Comparison of ENCODE assay signal across 8 cellular contexts in the genomic region with DNA sequence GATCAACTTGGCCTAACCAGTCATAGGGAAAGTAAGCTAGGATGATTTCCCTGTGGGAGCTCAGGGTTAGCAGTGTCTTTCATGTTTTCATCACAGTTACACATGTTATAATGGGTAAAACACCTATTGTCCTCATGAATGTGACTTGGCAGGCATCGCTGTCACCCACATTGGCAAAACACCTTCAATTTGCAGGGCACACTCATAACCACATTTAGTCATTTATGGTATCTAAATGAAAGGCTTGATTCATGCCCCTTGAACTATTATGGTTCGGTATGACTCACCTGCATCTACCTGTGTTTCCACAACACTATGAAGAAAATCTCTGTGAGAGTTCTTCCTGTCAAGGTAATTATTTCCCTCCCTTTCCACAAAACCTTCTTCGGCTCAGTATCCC. TPM values are rescaled to one million over a fixed set of nuclear protein-coding genes. Genes with fewer than 3 reads are reported as not detected.
DNase-seq lines count a peak whose midpoint lies in the region; ATAC-seq, FAIRE-seq and TF ChIP-seq lines count a peak whose summit lies in the region.

No MANE protein-coding gene starts in this region.

- SMC1A ChIA-PET in GM12878 (lab: Charles Lee; ENCODE audit: uncharacterized antibody, unreplicated experiment) = interaction anchor here (0.6 to 5.0 kb wide), 21 partner anchors 8 to 299 kb away, joined by 3 to 91 read pairs (median 6); a partner anchor contains a TSS

- in situ Hi-C loops in GM12878 (cut with MboI) = loop anchor here (5.0 kb wide), 1 partner anchor 86 kb away; no protein-coding TSS in a partner anchor

- no peak for TF ChIP-seq POLR2A in GM12878 (IDR thresholded peaks at IDR 0.05; ENCODE audit: low read depth, low read length)

- H3K4me1 ChIP-seq in GM12878 (ENCODE audit: control insufficient read depth, insufficient read depth, low read length) (peaks cover 59% of the 10 kb centered on the region), aorta (ENCODE audit: control insufficient read depth in 1 of 2, insufficient read depth in 2 of 2, low read length in 2 of 2) (peaks cover 4 to 19% of the 10 kb centered on the region in 2 donors)

- no peaks in the 10 kb centered on the region for H3K9me3 Mint-ChIP-seq in natural killer cell treated with Interleukin-12 subunit alpha and Interleukin-12 subunit beta and Interleukin-15 and Interleukin-18, amount 100 ng/mL, for 72 hours
- H3K9me3 Mint-ChIP-seq in natural killer cell = no peaks in the 10 kb centered on the region

- RAD21 ChIA-PET in GM12878 (lab: Charles Lee; ENCODE audit: unreplicated experiment) = interaction anchor here (0.7 to 5.3 kb wide), 18 partner anchors 7 to 207 kb away, joined by 3 to 102 read pairs (median 8); a partner anchor contains a TSS

- H3K27ac Mint-ChIP-seq in natural killer cell treated with Interleukin-12 subunit alpha and Interleukin-12 subunit beta and Interleukin-15 and Interleukin-18, amount 100 ng/mL, for 72 hours = no peak overlapping the region
- H3K27ac Mint-ChIP-seq in natural killer cell = no peak overlapping the region

- H3K9ac ChIP-seq in GM12878 (ENCODE audit: control insufficient read depth, insufficient read depth, low read length) = no peak overlapping the region

- no TSS peak for BruUV-seq in GM12878 (replicated peaks; lab: Mats Ljungman, UMichigan)

- POLR2A ChIA-PET in GM12878 (lab: Charles Lee) = interaction anchor here (0.6 to 5.3 kb wide), 10 partner anchors 48 to 536 kb away, joined by 4 to 40 read pairs (median 4); a partner anchor contains a TSS

- H3K79me2 ChIP-seq in GM12878 (ENCODE audit: control insufficient read depth, insufficient read depth, low read length) = peaks cover 1% of the 10 kb centered on the region; the same call in 1 of the 2 replicates

- H3K4me3 ChIP-seq in GM12878 (peak overlapping the region; percentile 9; the same call in 1 of the 2 replicates), aorta (ENCODE audit: low read length in 2 of 2) (no peak overlapping the region)

- WGBS in GM12878 (ENCODE audit: insufficient coverage, insufficient replicate concordance, low lambda C conversion rate, missing lambda C conversion rate) = 29% methylated on average over 3 of the region's 3 CpGs
- 69 to 78% methylated on average over 3 of the region's 3 CpGs for WGBS in aorta, 2 donors

- H3K36me3 ChIP-seq in GM12878 (ENCODE audit: control insufficient read depth in 2 of 2, insufficient read depth in 2 of 2, low read length in 1 of 2) (no peaks in the 10 kb centered on the region), aorta (ENCODE audit: control insufficient read depth in 1 of 2, insufficient read depth in 2 of 2, low read length in 1 of 2) (no peaks in the 10 kb centered on the region)

- CTCF ChIA-PET in GM12878 (lab: Yijun Ruan, JAX) = interaction anchor here (0.6 to 7.8 kb wide), 32 partner anchors 7 to 357 kb away, joined by 3 to 183 read pairs (median 5); a partner anchor contains a TSS

- FAIRE-seq in GM12878 (lab: Jason Lieb, UNC) (peak; percentile 92), urothelium cell line (lab: Jason Lieb, UNC) (no peak)

- no peak overlapping the region; the same call in 1 of the 2 replicates for H2AFZ ChIP-seq in GM12878 (ENCODE audit: control insufficient read depth, low read depth, low read length)

- TF ChIP-seq CTCF in natural killer cell (IDR thresholded peaks at IDR 0.05) = no peak
- no peak for TF ChIP-seq CTCF in GM12878 (IDR thresholded peaks at IDR 0.05 in 2 of 3, conservative IDR thresholded peaks at IDR 0.05 in 1 of 3; ENCODE audit: control insufficient read depth in 2 of 3, extremely low read depth in 1 of 3, insufficient read depth in 1 of 3, low read depth in 3 of 3, low read length in 3 of 3)

- H3K27me3 Mint-ChIP-seq in natural killer cell treated with Interleukin-12 subunit alpha and Interleukin-12 subunit beta and Interleukin-15 and Interleukin-18, amount 100 ng/mL, for 72 hours = peaks cover 15 to 29% of the 10 kb centered on the region in 2 donors
- peaks cover 0 to 10% of the 10 kb centered on the region in 2 donors for H3K27me3 Mint-ChIP-seq in natural killer cell (ENCODE audit: low read depth in 2 of 2)

- DNase-seq in natural killer cell treated with Interleukin-12 subunit alpha and Interleukin-12 subunit beta and Interleukin-15 and Interleukin-18, amount 100 ng/mL, for 72 hours (ENCODE audit: low spot score) = no peak
- DNase-seq in natural killer cell (no peak), GM12878 (ENCODE audit: low read depth, low spot score) (peak; percentile 89), urothelium cell line (ENCODE audit: low spot score) (peak; percentile 1), aorta (no peak), DMS79 (lab: John Stamatoyannopoulos, UW) (no peak), nucleus accumbens (lab: John Stamatoyannopoulos, UW) (no peak)

- no peak for TF ChIP-seq RAD21 in GM12878 (IDR thresholded peaks at IDR 0.05; ENCODE audit: insufficient read depth, low read depth, low read length)

- no peaks in the 10 kb centered on the region for H3K36me3 Mint-ChIP-seq in natural killer cell treated with Interleukin-12 subunit alpha and Interleukin-12 subunit beta and Interleukin-15 and Interleukin-18, amount 100 ng/mL, for 72 hours
- H3K36me3 Mint-ChIP-seq in natural killer cell = no peaks in the 10 kb centered on the region

- H4K20me1 ChIP-seq in GM12878 (ENCODE audit: control insufficient read depth, insufficient read depth) = no peaks in the 10 kb centered on the region

- H3K4me2 ChIP-seq in GM12878 (ENCODE audit: control insufficient read depth, insufficient read depth) = peak overlapping the region; percentile 45

- H3K4me3 Mint-ChIP-seq in natural killer cell treated with Interleukin-12 subunit alpha and Interleukin-12 subunit beta and Interleukin-15 and Interleukin-18, amount 100 ng/mL, for 72 hours = no peak overlapping the region
- no peak overlapping the region for H3K4me3 Mint-ChIP-seq in natural killer cell

- peak; percentile 45 to 61 for ATAC-seq in natural killer cell treated with Interleukin-12 subunit alpha and Interleukin-12 subunit beta and Interleukin-15 and Interleukin-18, amount 100 ng/mL, for 72 hours
- ATAC-seq in natural killer cell = no peak
- peak; percentile 61 for ATAC-seq in HG03432 (IDR thresholded peaks at IDR 0.05; ENCODE audit: unreplicated experiment)
- peak; percentile 76 for ATAC-seq in GM12878
- no peak for ATAC-seq in aorta (ENCODE audit: low FRiP score)

- H3K27ac ChIP-seq in GM12878 (ENCODE audit: control insufficient read depth, insufficient read depth) (peak overlapping the region; percentile 59), aorta (ENCODE audit: low read depth in 1 of 2, low read length in 2 of 2) (no peak overlapping the region)

- H3K27me3 ChIP-seq in GM12878 (replicated peaks in 1 of 2; ENCODE audit: control insufficient read depth in 2 of 2, insufficient read depth in 2 of 2, low read length in 1 of 2) (no peaks in the 10 kb centered on the region), aorta (ENCODE audit: control insufficient read depth in 1 of 2, insufficient read depth in 2 of 2, low read length in 1 of 2) (no peaks in the 10 kb centered on the region)

- peak; percentile 76 to 84; a peak in 3 of 4 replicates for TF ChIP-seq EP300 in GM12878 (IDR thresholded peaks at IDR 0.05; ENCODE audit: borderline replicate concordance in 1 of 2, control insufficient read depth in 1 of 2, low read depth in 2 of 2, low read length in 2 of 2)

- H3K4me1 Mint-ChIP-seq in natural killer cell treated with Interleukin-12 subunit alpha and Interleukin-12 subunit beta and Interleukin-15 and Interleukin-18, amount 100 ng/mL, for 72 hours (ENCODE audit: low read depth in 2 of 2) = no peaks in the 10 kb centered on the region
- H3K4me1 Mint-ChIP-seq in natural killer cell = no peaks in the 10 kb centered on the region

- H3K9me3 ChIP-seq in GM12878 (replicated peaks; ENCODE audit: control insufficient read depth, insufficient read depth, low read length) (no peaks in the 10 kb centered on the region; the same call in 1 of the 3 replicates), aorta (ENCODE audit: control insufficient read depth, low read length) (no peaks in the 10 kb centered on the region)

- intact Hi-C loops in natural killer cell (cut with micrococcal nuclease) (loop anchor here (1.0 kb wide), 1 partner anchor 86 kb away; no protein-coding TSS in a partner anchor), GM12878 (cut with micrococcal nuclease; ENCODE audit: unreplicated experiment) (loop anchor here (1.0 to 10.0 kb wide), 5 partner anchors 51 to 653 kb away; a partner anchor contains a TSS), aorta (cut with DNase I) (loop anchor here in 1 of 2 donors (2.0 to 5.0 kb wide), 2 partner anchors 51 to 87 kb away; a partner anchor contains a TSS)

RNA-seq across cellular contexts. Expression of a gene that starts 49.2 kb away (rescaled TPM):
- total RNA-seq in natural killer cell treated with Interleukin-12 subunit alpha and Interleukin-12 subunit beta and Interleukin-15 and Interleukin-18, amount 100 ng/mL, for 72 hours = under 1 TPM in 1 of 2 donors, not detected in 1; 0.02 TPM
- total RNA-seq in natural killer cell = not detected
- total RNA-seq in GM12878 (2013; cell fraction: nucleolus; rRNA removed) = 5.7 and 5.9 TPM in 2 replicates
- total RNA-seq in GM12878 (2014; rRNA removed) = 1.4 and 1.7 TPM in 2 replicates
- 1.8 and 1.9 TPM in 2 replicates for total RNA-seq in GM12878 (2014; rRNA removed; fragmentation: Illumina TruSeq; extraction: Trizol)
- total RNA-seq in GM12878 (2021) = 1.6 and 1.7 TPM in 2 replicates
- polyA plus RNA-seq in GM12878 (2011; ENCODE audit: low read depth) = 0.26 TPM
- 2.4 and 3.6 TPM in 2 replicates for polyA plus RNA-seq in GM12878 (2011; rRNA removed)
- polyA plus RNA-seq in GM12878 (2011; cell fraction: cytosol; rRNA removed) = 0.72 and 0.75 TPM in 2 replicates
- polyA plus RNA-seq in GM12878 (2011; cell fraction: nucleus; rRNA removed) = 4.7 and 5.6 TPM in 2 replicates
- 0.31 and 0.79 TPM in 2 replicates for polyA plus RNA-seq in GM12878 (2012)
- 1.3 and 1.7 TPM in 2 replicates for polyA plus RNA-seq in GM12878 (2014; fragmentation: Illumina TruSeq; extraction: Trizol)
- under 1 TPM; 0.29 to 0.32 TPM for polyA plus RNA-seq in GM12878 (2014; fragmentation: Nextera tagmentation; extraction: Ambion mirVana)
- 1.1 and 1.2 TPM in 2 replicates for polyA plus RNA-seq in GM12878 (2014; rRNA removed)
- polyA plus RNA-seq in GM12878 (2016; fragmentation: Nextera tagmentation; extraction: Ambion mirVana) = under 1 TPM; 0.59 to 0.63 TPM
- 3.4 and 4.3 TPM in 2 replicates for polyA minus RNA-seq in GM12878 (2011; rRNA and poly(A)+ RNA removed)
- 1.2 and 1.4 TPM in 2 replicates for polyA minus RNA-seq in GM12878 (2011; cell fraction: cytosol; rRNA and poly(A)+ RNA removed)
- polyA minus RNA-seq in GM12878 (2011; cell fraction: nucleus; rRNA and poly(A)+ RNA removed) = 5.4 and 8.6 TPM in 2 replicates
- 10 to 100 TPM in 1 of 2 donors, 1 to 10 TPM in 1; 9.3 to 18.3 TPM for total RNA-seq in aorta
- 1 to 10 TPM; 1.8 to 2.8 TPM for polyA plus RNA-seq in aorta

Comparison
In these comparisons a context has a peak if more than half of its experiments do, and no peak if none do; other contexts are left out.
1. ATAC-seq: peak in natural killer cell treated with Interleukin-12 subunit alpha and Interleukin-12 subunit beta and Interleukin-15 and Interleukin-18, amount 100 ng/mL, for 72 hours (2 of 2), HG03432 (single experiment) and GM12878 (single experiment); none in natural killer cell (0 of 3) and aorta (single experiment).
2. DNase-seq: peak in GM12878 (single experiment) and urothelium cell line (single experiment); none in natural killer cell treated with Interleukin-12 subunit alpha and Interleukin-12 subunit beta and Interleukin-15 and Interleukin-18, amount 100 ng/mL, for 72 hours (single experiment), natural killer cell (single experiment), aorta (0 of 2), DMS79 (single experiment) and nucleus accumbens (0 of 56).